ENCODE assay signal across 11 cellular contexts in genomic region chr2:202269585-202269984, GRCh38. TPM values are rescaled to one million over a fixed set of nuclear protein-coding genes. Genes with fewer than 3 reads are reported as not detected.
A peak's percentile ranks its signal among the peaks of the same experiment; 100 is the strongest.
DNase-seq lines count a peak whose midpoint lies in the region; ATAC-seq, FAIRE-seq and TF ChIP-seq lines count a peak whose summit lies in the region.
"Had no signal": no experiment of that assay in that cellular context is flagged by ENCODE, and none has a peak within 500 bp of the region (broad histone marks: within the 10 kb centered on the region; RNA-seq: fewer than 3 reads in every experiment).

No MANE protein-coding gene starts in this region.

- H3K9me3 Mint-ChIP-seq in central memory CD8-positive, alpha-beta T cell = no peaks in the 10 kb centered on the region

- POLR2A ChIA-PET in A549 (lab: Yijun Ruan, JAX) = no interaction called here

- no peak overlapping the region for H3K27ac ChIP-seq in A549

- TF ChIP-seq CTCF in A549 (IDR thresholded peaks at IDR 0.05) = no peak

- H3K36me3 Mint-ChIP-seq in central memory CD8-positive, alpha-beta T cell (ENCODE audit: insufficient read depth) = peaks cover 6% of the 10 kb centered on the region

- CTCF ChIA-PET in A549 (lab: Yijun Ruan, JAX) = interaction anchor here (1.3 to 3.2 kb wide), 2 partner anchors 8 to 10 kb away, joined by 3 to 22 read pairs; no protein-coding TSS in a partner anchor

- DNase-seq in A549 (ENCODE audit: low read depth in 1 of 2, low spot score in 1 of 2) (no peak), SIG-M5 (lab: John Stamatoyannopoulos, UW) (peak; percentile 21), NCI-H2171 treated with DMSO at 0.1 percent for 48 hours (lab: John Stamatoyannopoulos, UW) (no peak), NCI-H2227 treated with DMSO at 0.1 percent for 48 hours (lab: John Stamatoyannopoulos, UW) (no peak)
- no peak for DNase-seq in central memory CD8-positive, alpha-beta T cell (ENCODE audit: low spot score in 2 of 2)
- DNase-seq in NK-92 treated with Interleukin-12 subunit alpha and Interleukin-12 subunit beta, amount 100 ng/mL, for 24 hours (lab: John Stamatoyannopoulos, UW) = no peak
- DNase-seq: DMS53, NCI-H1694, T1000 had no signal

- peak overlapping the region; percentile 83 for H3K27ac Mint-ChIP-seq in central memory CD8-positive, alpha-beta T cell (ENCODE audit: low read depth)

- peaks cover 16% of the 10 kb centered on the region for H3K4me1 Mint-ChIP-seq in central memory CD8-positive, alpha-beta T cell

- no peak for ATAC-seq in A549
- ATAC-seq in central memory CD8-positive, alpha-beta T cell (replicated peaks; ENCODE audit: extremely low read depth, poor library complexity, severe bottlenecking) = peak; percentile 5
- ATAC-seq in GM19455 (IDR thresholded peaks at IDR 0.05; ENCODE audit: unreplicated experiment) = no peak

- peak overlapping the region; percentile 6 for H3K4me2 ChIP-seq in A549

- H3K4me3 ChIP-seq in A549 (no peak overlapping the region), GM08714 (ENCODE audit: low read length) (peak overlapping the region; percentile 44; the same call in 1 of the 2 replicates)

- TF ChIP-seq POLR2A in A549 (IDR thresholded peaks at IDR 0.05; ENCODE audit: low read length) = no peak

- 81% methylated on average over 9 of the region's 9 CpGs for WGBS in A549 (ENCODE audit: missing lambda C conversion rate)

- no peaks in the 10 kb centered on the region for H3K27me3 Mint-ChIP-seq in central memory CD8-positive, alpha-beta T cell

- H3K9me3 ChIP-seq in A549 = no peaks in the 10 kb centered on the region

- H3K4me3 Mint-ChIP-seq in central memory CD8-positive, alpha-beta T cell = peak overlapping the region; percentile 67

- no peak for FAIRE-seq in A549 (lab: Jason Lieb, UNC)

- no peak for TF ChIP-seq RAD21 in A549 (conservative IDR thresholded peaks at IDR 0.05 in 1 of 2, IDR thresholded peaks at IDR 0.05 in 1 of 2)

- TF ChIP-seq EP300 in A549 (IDR thresholded peaks at IDR 0.05) = no peak

- peaks cover 37% of the 10 kb centered on the region for H3K4me1 ChIP-seq in A549

TF ChIP-seq in A549, 52 proteins besides CTCF, POLR2A, EP300 and RAD21:
- no peak for TF ChIP-seq HOXB13 (CRISPR knock-in tag; IDR thresholded peaks at IDR 0.05; ENCODE audit: low read depth)
- TF ChIP-seq USF2 (IDR thresholded peaks at IDR 0.05) = 0 out of 2 replicates have a peak, but pooled peaks have one; percentile 17
- no peak for TF ChIP-seq TP53 (CRISPR knock-in tag; IDR thresholded peaks at IDR 0.05)
- no peak for TF ChIP-seq HEYL (CRISPR knock-in tag; IDR thresholded peaks at IDR 0.05)
- no peak for TF ChIP-seq PHF8 (IDR thresholded peaks at IDR 0.05; ENCODE audit: borderline replicate concordance, low read depth)
- no peak for TF ChIP-seq JUNB (IDR thresholded peaks at IDR 0.05)

RNA-seq across cellular contexts. Expression of gene NOP58, which starts 4.0 kb away (rescaled TPM):
- polyA plus RNA-seq in A549 (2011; rRNA removed) (105 and 172 TPM in 2 replicates), A549 (2017; fragmentation: RNase III; extraction: RNeasy Plus Mini Kit Qiagen cat#74134 plus additional on column Dnase treatment) (106 to 132 TPM (median 112 TPM) in 3 replicates)
- polyA plus RNA-seq in A549 (2012; cell fraction: cytosol; rRNA removed) = 50.7 and 58.2 TPM in 2 replicates
- 57.8 and 104 TPM in 2 replicates for polyA plus RNA-seq in A549 (2012; cell fraction: nucleus; rRNA removed)
- polyA minus RNA-seq in A549 (2011; rRNA and poly(A)+ RNA removed) = 28.4 and 47.3 TPM in 2 replicates

RNA-seq across cellular contexts. Expression of gene SUMO1, which starts 31.2 kb away (rescaled TPM):
- polyA plus RNA-seq in A549 (2011; rRNA removed) = 138 and 206 TPM in 2 replicates
- 43.0 and 43.2 TPM in 2 replicates for polyA plus RNA-seq in A549 (2012; cell fraction: cytosol; rRNA removed)
- polyA plus RNA-seq in A549 (2012; cell fraction: nucleus; rRNA removed) = 8.2 and 13.8 TPM in 2 replicates
- 260 to 316 TPM (median 309 TPM) in 3 replicates for polyA plus RNA-seq in A549 (2017; fragmentation: RNase III; extraction: RNeasy Plus Mini Kit Qiagen cat#74134 plus additional on column Dnase treatment)
- polyA minus RNA-seq in A549 (2011; rRNA and poly(A)+ RNA removed) = 41.0 and 45.7 TPM in 2 replicates
